In genomic region chr17:21358682-21359482, GRCh38 we compare ENCODE assay signal across 19 cellular contexts. TPM values are rescaled to one million over a fixed set of nuclear protein-coding genes. Genes with fewer than 3 reads are reported as not detected.
DNase-seq lines count a peak whose midpoint lies in the region; ATAC-seq and TF ChIP-seq lines count a peak whose summit lies in the region.
"Had no signal": no experiment of that assay in that cellular context is flagged by ENCODE, and none has a peak within 500 bp of the region (broad histone marks: within the 10 kb centered on the region; RNA-seq: fewer than 3 reads in every experiment).

No MANE protein-coding gene starts in this region.

- ATAC-seq in gastroesophageal sphincter (peak; percentile 66), mucosa of descending colon (peak; percentile 90), GM18858 (IDR thresholded peaks at IDR 0.05; ENCODE audit: unreplicated experiment) (no peak), GM19324 (IDR thresholded peaks at IDR 0.05; ENCODE audit: low FRiP score, unreplicated experiment) (no peak)
- no peak for ATAC-seq in activated CD4-positive, CD25-positive, alpha-beta regulatory T cell treated with anti-CD3 and anti-CD28 coated beads, Interleukin-2, amount 50 U/mL, for 24 hours
- ATAC-seq: stimulated activated naive B cell treated with anti-CD40 and anti-IgM and Interleukin-4, amounts not matched to agents 10 μg/mL and 1 μg/mL and 100 μg/mL, for 72 hours; T-cell had no signal

- H3K36me3 ChIP-seq in gastroesophageal sphincter (no peaks in the 10 kb centered on the region), mucosa of descending colon (ENCODE audit: low read depth) (no peaks in the 10 kb centered on the region)
- H3K36me3 ChIP-seq: esophagus muscularis mucosa had no signal

- no peak overlapping the region for H3K27ac ChIP-seq in gastroesophageal sphincter
- H3K27ac ChIP-seq: esophagus muscularis mucosa had no signal

- TF ChIP-seq EP300 in gastroesophageal sphincter (IDR thresholded peaks at IDR 0.05): no peak

- DNase-seq in HS-27A (ENCODE audit: low read depth): peak; percentile 47
- peak in 2 of 3 donors; percentile 44 to 50 for DNase-seq in mucosa of descending colon
- DNase-seq in NCI-H1417 treated with DMSO at 0.1 percent for 48 hours (lab: John Stamatoyannopoulos, UW): no peak
- DNase-seq: aorta; CD4-positive, alpha-beta T cell; dermis blood vessel endothelial cell; Karpas-422; NCI-H1694; NCI-H526 treated with DMSO at 0.1 percent for 48 hours; nucleus accumbens; stimulated activated naive B cell treated with anti-CD40 and anti-IgM and Interleukin-4, amounts not matched to agents 10 μg/mL and 1 μg/mL and 100 μg/mL, for 72 hours; T-cell had no signal

- H3K9me3 ChIP-seq in gastroesophageal sphincter (no peaks in the 10 kb centered on the region), mucosa of descending colon (no peaks in the 10 kb centered on the region)
- H3K9me3 ChIP-seq: esophagus muscularis mucosa had no signal

- no peak for TF ChIP-seq POLR2A in gastroesophageal sphincter (IDR thresholded peaks at IDR 0.05)

- intact Hi-C loops in mucosa of descending colon (cut with DNase I, micrococcal nuclease): no loop called here

- 67 to 89% methylated on average over 1 to 5 of the region's 12 CpGs for WGBS in gastroesophageal sphincter (ENCODE audit: low coverage in 1 of 2), 2 donors

- H3K27me3 ChIP-seq in gastroesophageal sphincter: no peaks in the 10 kb centered on the region
- H3K27me3 ChIP-seq: esophagus muscularis mucosa had no signal

- H3K4me3 ChIP-seq in gastroesophageal sphincter: no peak overlapping the region
- no peak overlapping the region for H3K4me3 ChIP-seq in mucosa of descending colon
- H3K4me3 ChIP-seq: esophagus muscularis mucosa, GM12878 had no signal

- peaks cover 0 to 4% (median 0%) of the 10 kb centered on the region in 3 donors for H3K4me1 ChIP-seq in gastroesophageal sphincter
- no peaks in the 10 kb centered on the region for H3K4me1 ChIP-seq in mucosa of descending colon (ENCODE audit: low read depth)

- TF ChIP-seq CTCF in gastroesophageal sphincter (IDR thresholded peaks at IDR 0.05) (no peak), mucosa of descending colon (IDR thresholded peaks at IDR 0.05) (no peak)

RNA-seq across cellular contexts. Expression of gene KCNJ12, which starts 17.3 kb away (rescaled TPM):
- total RNA-seq in gastroesophageal sphincter (1 to 10 TPM in 3 of 4 donors, under 1 TPM in 1; 0.78 to 3.1 (median 1.9) TPM), mucosa of descending colon (1 to 10 TPM in 2 of 3 donors, under 1 TPM in 1; 0.67 to 1.9 (median 1.1) TPM)
- total RNA-seq: lung microvascular endothelial cell had no signal

Comparison
In these comparisons a context has a peak if more than half of its experiments do, and no peak if none do; other contexts are left out.
1. ATAC-seq: peak in gastroesophageal sphincter (single experiment) and mucosa of descending colon (single experiment); none in GM18858 (single experiment), GM19324 (single experiment) and activated CD4-positive, CD25-positive, alpha-beta regulatory T cell treated with anti-CD3 and anti-CD28 coated beads, Interleukin-2, amount 50 U/mL, for 24 hours (0 of 2).